In genomic region chr20:33796263-33796906, GRCh38 we compare ENCODE assay signal across 13 cellular contexts. TPM values are rescaled to one million over a fixed set of nuclear protein-coding genes. Genes with fewer than 3 reads are reported as not detected.
DNase-seq lines count a peak whose midpoint lies in the region; ATAC-seq and TF ChIP-seq lines count a peak whose summit lies in the region.
"Had no signal": no experiment of that assay in that cellular context is flagged by ENCODE, and none has a peak within 500 bp of the region (broad histone marks: within the 10 kb centered on the region; RNA-seq: fewer than 3 reads in every experiment).

No MANE protein-coding gene starts in this region.

- H3K9me3 ChIP-seq in colonic mucosa = no peaks in the 10 kb centered on the region
- H3K9me3 ChIP-seq in osteoblast (ENCODE audit: low read depth, low read length) = no peaks in the 10 kb centered on the region
- H3K9me3 ChIP-seq: tibial nerve had no signal

- no peaks in the 10 kb centered on the region for H3K27me3 ChIP-seq in colonic mucosa
- no peaks in the 10 kb centered on the region for H3K27me3 ChIP-seq in osteoblast (ENCODE audit: insufficient read depth, low read length)
- H3K27me3 ChIP-seq: tibial nerve had no signal

- ATAC-seq in GM21423 (IDR thresholded peaks at IDR 0.05; ENCODE audit: unreplicated experiment) = no peak
- ATAC-seq: activated CD4-positive, CD25-positive, alpha-beta regulatory T cell treated with anti-CD3 and anti-CD28 coated beads, Interleukin-2, amount 50 U/mL, for 24 hours; activated T-cell treated with anti-CD3 and anti-CD28 coated beads, Interleukin-2, amount 50 U/mL, for 72 hours; naive thymus-derived CD8-positive, alpha-beta T cell had no signal

- H3K36me3 ChIP-seq in colonic mucosa = no peaks in the 10 kb centered on the region
- H3K36me3 ChIP-seq in osteoblast (ENCODE audit: insufficient read depth, low read length) = no peaks in the 10 kb centered on the region

- BruUV-seq in Calu3 (replicated peaks; lab: Mats Ljungman, UMichigan) = TSS peak; percentile 82

- H2AFZ ChIP-seq in osteoblast (ENCODE audit: low read length) = no peak overlapping the region

- no peaks in the 10 kb centered on the region for H3K4me1 ChIP-seq in colonic mucosa
- H3K4me1 ChIP-seq in osteoblast (ENCODE audit: insufficient read depth, low read length) = no peaks in the 10 kb centered on the region

- no peaks in the 10 kb centered on the region for H3K9me3 Mint-ChIP-seq in Calu3 (ENCODE audit: low read depth, unreplicated experiment)
- H3K9me3 Mint-ChIP-seq in activated T-helper 1 cell treated with anti-CD3 and anti-CD28 coated beads, Interleukin-12 subunit alpha, Interleukin-12 subunit beta, Interleukin-2, Interleukin-4 antibody, amounts not matched to agents 30 ng/mL and 10 ng/mL and 1 ng/mL, durations not matched to agents 14 hours and 24 hours and 36 hours = no peaks in the 10 kb centered on the region
- H3K9me3 Mint-ChIP-seq: activated T-cell treated with anti-CD3 and anti-CD28 coated beads, Interleukin-2, amount 50 U/mL, for 72 hours; naive thymus-derived CD8-positive, alpha-beta T cell had no signal

- CTCF ChIA-PET in Calu3 (lab: Charles Lee) = interaction anchor here (0.7 to 5.6 kb wide), 3 partner anchors 15 to 121 kb away, joined by 3 to 29 read pairs (median 3); partner anchors contain the start of gene CHMP4B

- H3K27ac ChIP-seq in colonic mucosa (peak overlapping the region; percentile 42), osteoblast (ENCODE audit: low read depth, low read length) (no peak overlapping the region)
- H3K27ac ChIP-seq: SK-N-MC, tibial nerve had no signal

- H3K9ac ChIP-seq in colonic mucosa (ENCODE audit: low read depth in 2 of 2, low read length in 2 of 2) = peak overlapping the region in 1 of 2 donors; percentile 61

- peak overlapping the region; percentile 26 for H3K4me3 Mint-ChIP-seq in Calu3 (ENCODE audit: low read depth, unreplicated experiment)
- H3K4me3 Mint-ChIP-seq in activated T-helper 1 cell treated with anti-CD3 and anti-CD28 coated beads, Interleukin-12 subunit alpha, Interleukin-12 subunit beta, Interleukin-2, Interleukin-4 antibody, amounts not matched to agents 30 ng/mL and 10 ng/mL and 1 ng/mL, durations not matched to agents 14 hours and 24 hours and 36 hours = no peak overlapping the region
- H3K4me3 Mint-ChIP-seq: activated T-cell treated with anti-CD3 and anti-CD28 coated beads, Interleukin-2, amount 50 U/mL, for 72 hours; naive thymus-derived CD8-positive, alpha-beta T cell had no signal

- intact Hi-C loops in Calu3 (cut with micrococcal nuclease; ENCODE audit: unreplicated experiment) (loop anchor here (2.0 to 10.0 kb wide), 6 partner anchors 14 to 196 kb away; partner anchors contain the start of genes CHMP4B, E2F1 and RALY), colonic mucosa (cut with DNase I) (loop anchor here (10.0 kb wide), 1 partner anchor 108 kb away; no protein-coding TSS in a partner anchor)
- intact Hi-C loops in activated T-helper 1 cell treated with anti-CD3 and anti-CD28 coated beads, Interleukin-12 subunit alpha, Interleukin-12 subunit beta, Interleukin-2, Interleukin-4 antibody, amounts not matched to agents 30 ng/mL and 10 ng/mL and 1 ng/mL, durations not matched to agents 14 hours and 24 hours and 36 hours (cut with micrococcal nuclease) = no loop called here

- H3K4me1 Mint-ChIP-seq in Calu3 (ENCODE audit: low read depth, unreplicated experiment) = peaks cover 68% of the 10 kb centered on the region
- peaks cover 8% of the 10 kb centered on the region for H3K4me1 Mint-ChIP-seq in activated T-helper 1 cell treated with anti-CD3 and anti-CD28 coated beads, Interleukin-12 subunit alpha, Interleukin-12 subunit beta, Interleukin-2, Interleukin-4 antibody, amounts not matched to agents 30 ng/mL and 10 ng/mL and 1 ng/mL, durations not matched to agents 14 hours and 24 hours and 36 hours (ENCODE audit: low read depth)

- H3K27ac Mint-ChIP-seq in Calu3 (ENCODE audit: unreplicated experiment) = peak overlapping the region; percentile 90
- no peak overlapping the region for H3K27ac Mint-ChIP-seq in activated T-helper 1 cell treated with anti-CD3 and anti-CD28 coated beads, Interleukin-12 subunit alpha, Interleukin-12 subunit beta, Interleukin-2, Interleukin-4 antibody, amounts not matched to agents 30 ng/mL and 10 ng/mL and 1 ng/mL, durations not matched to agents 14 hours and 24 hours and 36 hours

- no peak overlapping the region for H3K4me3 ChIP-seq in colonic mucosa
- no peak overlapping the region for H3K4me3 ChIP-seq in osteoblast (ENCODE audit: insufficient read depth, low read length)
- H3K4me3 ChIP-seq: SK-N-MC, tibial nerve had no signal

- H3K36me3 Mint-ChIP-seq in Calu3 (ENCODE audit: insufficient read depth, unreplicated experiment) = peaks cover 35% of the 10 kb centered on the region
- no peaks in the 10 kb centered on the region for H3K36me3 Mint-ChIP-seq in activated T-helper 1 cell treated with anti-CD3 and anti-CD28 coated beads, Interleukin-12 subunit alpha, Interleukin-12 subunit beta, Interleukin-2, Interleukin-4 antibody, amounts not matched to agents 30 ng/mL and 10 ng/mL and 1 ng/mL, durations not matched to agents 14 hours and 24 hours and 36 hours (ENCODE audit: low read depth)
- H3K36me3 Mint-ChIP-seq: naive thymus-derived CD8-positive, alpha-beta T cell had no signal

- no peak overlapping the region for H3K4me2 ChIP-seq in osteoblast (ENCODE audit: insufficient read depth, low read length)

- DNase-seq in Calu3 (peak; percentile 97), NCI-H146 treated with DMSO at 0.1 percent for 48 hours (lab: John Stamatoyannopoulos, UW; ENCODE audit: unreplicated experiment) (peak; percentile 78), colonic mucosa (peak; percentile 81), osteoblast (ENCODE audit: insufficient read length, low spot score, missing footprints) (peak; percentile 67), KBM-7 (no peak)
- no peak for DNase-seq in activated T-helper 1 cell treated with anti-CD3 and anti-CD28 coated beads, Interleukin-12 subunit alpha, Interleukin-12 subunit beta, Interleukin-2, Interleukin-4 antibody, amounts not matched to agents 30 ng/mL and 10 ng/mL and 1 ng/mL, durations not matched to agents 14 hours and 24 hours and 36 hours (ENCODE audit: low spot score)
- no peak for DNase-seq in activated CD4-positive, alpha-beta T cell treated with anti-CD3 and anti-CD28 coated beads for 1 hour
- DNase-seq: activated T-cell treated with anti-CD3 and anti-CD28 coated beads, Interleukin-2, amount 50 U/mL, for 72 hours; naive thymus-derived CD8-positive, alpha-beta T cell had no signal

- no peaks in the 10 kb centered on the region for H3K27me3 Mint-ChIP-seq in Calu3 (ENCODE audit: unreplicated experiment)
- peaks cover under 1% of the 10 kb centered on the region for H3K27me3 Mint-ChIP-seq in activated T-helper 1 cell treated with anti-CD3 and anti-CD28 coated beads, Interleukin-12 subunit alpha, Interleukin-12 subunit beta, Interleukin-2, Interleukin-4 antibody, amounts not matched to agents 30 ng/mL and 10 ng/mL and 1 ng/mL, durations not matched to agents 14 hours and 24 hours and 36 hours (ENCODE audit: insufficient read depth)
- H3K27me3 Mint-ChIP-seq: naive thymus-derived CD8-positive, alpha-beta T cell had no signal

- in situ Hi-C loops in KBM-7 (cut with MboI; ENCODE audit: low pct_unique_long_range_greater_than_20kb, low sequenced_read_pairs) = no loop called here

- H4K20me1 ChIP-seq in osteoblast (ENCODE audit: insufficient read depth, low read length) = no peaks in the 10 kb centered on the region

- no peaks in the 10 kb centered on the region for H3K79me2 ChIP-seq in osteoblast (ENCODE audit: insufficient read depth, low read length)

- no peak for TF ChIP-seq CTCF in Calu3 (IDR thresholded peaks at IDR 0.05; ENCODE audit: unreplicated experiment)
- no peak for TF ChIP-seq CTCF in colonic mucosa (IDR thresholded peaks at IDR 0.05)
- no peak for TF ChIP-seq CTCF in osteoblast (IDR thresholded peaks at IDR 0.05; ENCODE audit: extremely low read depth, low read depth, low read length)

RNA-seq across cellular contexts. Expression of gene CHMP4B, which starts 14.8 kb away (rescaled TPM):
- 234 and 245 TPM in 2 replicates for total RNA-seq in Calu3 (2022)
- total RNA-seq in colonic mucosa = 100 to 1,000 TPM; 165 to 227 TPM
- total RNA-seq in osteoblast = 40.1 and 40.9 TPM in 2 replicates
- total RNA-seq in activated T-helper 1 cell treated with anti-CD3 and anti-CD28 coated beads, Interleukin-12 subunit alpha, Interleukin-12 subunit beta, Interleukin-2, Interleukin-4 antibody, amounts not matched to agents 30 ng/mL and 10 ng/mL and 1 ng/mL, durations not matched to agents 14 hours and 24 hours and 36 hours = 94.5 and 96.4 TPM in 2 replicates

Comparison
In these comparisons a context has a peak if more than half of its experiments do, and no peak if none do; other contexts are left out.
1. DNase-seq: peak in Calu3 (single experiment), NCI-H146 treated with DMSO at 0.1 percent for 48 hours (single experiment), colonic mucosa (single experiment) and osteoblast (single experiment); none in activated T-helper 1 cell treated with anti-CD3 and anti-CD28 coated beads, Interleukin-12 subunit alpha, Interleukin-12 subunit beta, Interleukin-2, Interleukin-4 antibody, amounts not matched to agents 30 ng/mL and 10 ng/mL and 1 ng/mL, durations not matched to agents 14 hours and 24 hours and 36 hours (single experiment), activated CD4-positive, alpha-beta T cell treated with anti-CD3 and anti-CD28 coated beads for 1 hour (single experiment) and KBM-7 (single experiment).